34 cellular contexts compared by ENCODE assay signal in the genomic region with DNA sequence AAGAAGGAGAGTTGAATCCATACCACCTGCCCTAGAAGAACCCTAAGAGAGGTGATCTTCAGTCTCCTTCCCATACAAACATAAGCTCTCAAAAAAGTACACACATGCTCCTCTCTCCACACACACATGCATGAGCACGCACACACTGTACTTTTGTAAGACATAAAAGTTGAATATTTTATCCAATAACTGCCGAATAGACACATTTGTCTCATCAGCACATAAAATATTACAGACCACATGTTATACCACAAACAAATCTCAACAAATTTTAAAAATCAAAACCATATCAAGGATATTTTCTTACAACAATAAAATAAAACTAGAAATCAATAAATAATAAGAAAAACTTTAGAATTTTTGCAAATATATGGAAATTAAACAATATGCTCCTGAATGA. TPM values are rescaled to one million over a fixed set of nuclear protein-coding genes. Genes with fewer than 3 reads are reported as not detected.
"Had no signal": no experiment of that assay in that cellular context is flagged by ENCODE, and none has a peak within 500 bp of the region (broad histone marks: within the 10 kb centered on the region; RNA-seq: fewer than 3 reads in every experiment).

No MANE protein-coding gene starts in this region.

- H3K9me3 ChIP-seq: esophagus muscularis mucosa, lower lobe of right lung, prostate gland, right atrium auricular region, sigmoid colon, stomach, thyroid gland had no signal

- H3K4me1 ChIP-seq: esophagus muscularis mucosa, foreskin keratinocyte, heart right ventricle, lower lobe of right lung, prostate gland, right atrium auricular region, sigmoid colon, stomach, thyroid gland had no signal

- H3K36me3 ChIP-seq: esophagus muscularis mucosa, heart right ventricle, lower lobe of right lung, prostate gland, right atrium auricular region, sigmoid colon, stomach, thyroid gland had no signal

- H3K4me3 ChIP-seq: coronary artery, esophagus muscularis mucosa, heart right ventricle, lower lobe of right lung, prostate gland, right atrium auricular region, sigmoid colon, stomach, thyroid gland had no signal

- H3K27ac ChIP-seq: coronary artery, esophagus muscularis mucosa, foreskin keratinocyte, heart right ventricle, lower lobe of right lung, prostate gland, right atrium auricular region, sigmoid colon, stomach, thyroid gland had no signal

- DNase-seq: dermis blood vessel endothelial cell; effector memory CD4-positive, alpha-beta T cell; foreskin keratinocyte; glutamatergic neuron; heart right ventricle; hippocampal formation; islet precursor cell; left ventricle myocardium superior; lower lobe of right lung; naive thymus-derived CD8-positive, alpha-beta T cell; nephron progenitor cell; nucleus accumbens; sigmoid colon; stimulated activated CD4-positive, alpha-beta T cell treated with anti-CD3 and anti-CD28 coated beads, Interleukin-2, amount 100 ng/mL, for 24 hours; stimulated activated CD4-positive, alpha-beta T cell treated with anti-CD3 and anti-CD28 coated beads, Interleukin-4, amount 100 ng/mL, for 24 hours; stimulated activated naive CD4-positive, alpha-beta T cell treated with Interleukin-2 at 50 U/mL for 16 hours; stomach; thyroid gland; trophoblast cell had no signal

- H3K27me3 ChIP-seq: esophagus muscularis mucosa, foreskin keratinocyte, right atrium auricular region, sigmoid colon, thyroid gland had no signal

- ATAC-seq: foreskin keratinocyte; heart right ventricle; left ventricle myocardium superior; lower lobe of right lung; naive thymus-derived CD8-positive, alpha-beta T cell; stimulated activated effector memory CD8-positive, alpha-beta T cell treated with anti-CD3 and anti-CD28 coated beads, Interleukin-12 subunit alpha, Interleukin-12 subunit beta, amount 100 ng/mL, for 72 hours had no signal

- FAIRE-seq: endothelial cell of umbilical vein had no signal

RNA-seq across cellular contexts. Expression of a gene that starts 2.7 kb away (rescaled TPM):
- total RNA-seq: dermis blood vessel endothelial cell; endothelial cell of umbilical vein; epithelial cell of proximal tubule; esophagus muscularis mucosa; fibroblast of lung; heart right ventricle; left ventricle myocardium superior; lower lobe of right lung; mesenteric fat pad; myocyte; naive thymus-derived CD8-positive, alpha-beta T cell; osteocyte; prostate gland; right atrium auricular region; sigmoid colon; skeletal muscle tissue; stomach; subcutaneous adipose tissue; temporal lobe; thyroid gland; urinary bladder had no signal
- polyA plus RNA-seq: endothelial cell of umbilical vein; fibroblast of lung; heart right ventricle; naive thymus-derived CD8-positive, alpha-beta T cell; sigmoid colon; urinary bladder had no signal

RNA-seq across cellular contexts. Expression of a gene that starts 15.0 kb away (rescaled TPM):
- total RNA-seq: dermis blood vessel endothelial cell; endothelial cell of umbilical vein; epithelial cell of proximal tubule; fibroblast of lung; heart right ventricle; left ventricle myocardium superior; lower lobe of right lung; mesenteric fat pad; myocyte; naive thymus-derived CD8-positive, alpha-beta T cell; osteocyte; prostate gland; right atrium auricular region; sigmoid colon; skeletal muscle tissue; subcutaneous adipose tissue; temporal lobe; thyroid gland had no signal
- polyA plus RNA-seq: endothelial cell of umbilical vein; fibroblast of lung; naive thymus-derived CD8-positive, alpha-beta T cell had no signal

RNA-seq across cellular contexts. Expression of a gene that starts 16.1 kb away (rescaled TPM):
- total RNA-seq: dermis blood vessel endothelial cell; endothelial cell of umbilical vein; epithelial cell of proximal tubule; esophagus muscularis mucosa; fibroblast of lung; heart right ventricle; left ventricle myocardium superior; lower lobe of right lung; mesenteric fat pad; myocyte; naive thymus-derived CD8-positive, alpha-beta T cell; osteocyte; prostate gland; right atrium auricular region; sigmoid colon; skeletal muscle tissue; stomach; subcutaneous adipose tissue; temporal lobe; thyroid gland; urinary bladder had no signal
- polyA plus RNA-seq: endothelial cell of umbilical vein; fibroblast of lung; heart right ventricle; naive thymus-derived CD8-positive, alpha-beta T cell; sigmoid colon; stomach; urinary bladder had no signal

RNA-seq across cellular contexts. Expression of a gene that starts 39.6 kb away (rescaled TPM):
- total RNA-seq: dermis blood vessel endothelial cell; endothelial cell of umbilical vein; epithelial cell of proximal tubule; esophagus muscularis mucosa; fibroblast of lung; heart right ventricle; left ventricle myocardium superior; lower lobe of right lung; mesenteric fat pad; myocyte; naive thymus-derived CD8-positive, alpha-beta T cell; osteocyte; prostate gland; right atrium auricular region; sigmoid colon; skeletal muscle tissue; stomach; subcutaneous adipose tissue; temporal lobe; thyroid gland; urinary bladder had no signal
- polyA plus RNA-seq: endothelial cell of umbilical vein; fibroblast of lung; heart right ventricle; naive thymus-derived CD8-positive, alpha-beta T cell; sigmoid colon; urinary bladder had no signal

RNA-seq across cellular contexts. Expression of a gene that starts 44.4 kb away (rescaled TPM):
- total RNA-seq: dermis blood vessel endothelial cell; endothelial cell of umbilical vein; esophagus muscularis mucosa; fibroblast of lung; heart right ventricle; left ventricle myocardium superior; lower lobe of right lung; mesenteric fat pad; myocyte; naive thymus-derived CD8-positive, alpha-beta T cell; osteocyte; prostate gland; right atrium auricular region; sigmoid colon; skeletal muscle tissue; stomach; subcutaneous adipose tissue; temporal lobe; thyroid gland; urinary bladder had no signal
- polyA plus RNA-seq: endothelial cell of umbilical vein; fibroblast of lung; naive thymus-derived CD8-positive, alpha-beta T cell; urinary bladder had no signal
